ENCODE assay signal across 1 cellular context in the genomic region with DNA sequence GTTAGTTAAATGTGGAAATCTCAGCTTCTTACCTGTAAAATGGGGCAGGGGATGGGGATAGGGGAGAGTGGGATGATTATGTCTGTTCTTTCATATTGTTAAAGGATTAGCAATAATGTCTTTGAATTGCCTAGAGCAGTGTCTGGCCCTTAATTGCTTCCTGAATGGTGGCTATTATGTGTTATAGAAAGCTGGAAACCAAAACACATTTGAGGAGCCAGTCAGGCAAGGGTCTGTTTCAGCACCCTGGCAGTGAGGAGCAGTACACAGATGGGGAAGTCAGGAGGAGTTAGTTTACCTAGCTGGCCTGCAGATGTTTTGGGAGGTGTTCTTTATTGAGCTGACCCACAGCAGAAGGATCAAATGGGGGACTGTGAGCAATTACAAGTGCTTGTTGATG.
TF ChIP-seq lines count a peak whose summit lies in the region.

No MANE protein-coding gene starts in this region.

TF ChIP-seq in WTC11, 78 proteins besides CTCF, POLR2A, EP300 and RAD21 (continued from another document):
- TF ChIP-seq, protein P1, sequence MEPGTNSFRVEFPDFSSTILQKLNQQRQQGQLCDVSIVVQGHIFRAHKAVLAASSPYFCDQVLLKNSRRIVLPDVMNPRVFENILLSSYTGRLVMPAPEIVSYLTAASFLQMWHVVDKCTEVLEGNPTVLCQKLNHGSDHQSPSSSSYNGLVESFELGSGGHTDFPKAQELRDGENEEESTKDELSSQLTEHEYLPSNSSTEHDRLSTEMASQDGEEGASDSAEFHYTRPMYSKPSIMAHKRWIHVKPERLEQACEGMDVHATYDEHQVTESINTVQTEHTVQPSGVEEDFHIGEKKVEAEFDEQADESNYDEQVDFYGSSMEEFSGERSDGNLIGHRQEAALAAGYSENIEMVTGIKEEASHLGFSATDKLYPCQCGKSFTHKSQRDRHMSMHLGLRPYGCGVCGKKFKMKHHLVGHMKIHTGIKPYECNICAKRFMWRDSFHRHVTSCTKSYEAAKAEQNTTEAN (CRISPR knock-in tag; IDR thresholded peaks at IDR 0.05) = no peak
- TF ChIP-seq, protein P2, sequence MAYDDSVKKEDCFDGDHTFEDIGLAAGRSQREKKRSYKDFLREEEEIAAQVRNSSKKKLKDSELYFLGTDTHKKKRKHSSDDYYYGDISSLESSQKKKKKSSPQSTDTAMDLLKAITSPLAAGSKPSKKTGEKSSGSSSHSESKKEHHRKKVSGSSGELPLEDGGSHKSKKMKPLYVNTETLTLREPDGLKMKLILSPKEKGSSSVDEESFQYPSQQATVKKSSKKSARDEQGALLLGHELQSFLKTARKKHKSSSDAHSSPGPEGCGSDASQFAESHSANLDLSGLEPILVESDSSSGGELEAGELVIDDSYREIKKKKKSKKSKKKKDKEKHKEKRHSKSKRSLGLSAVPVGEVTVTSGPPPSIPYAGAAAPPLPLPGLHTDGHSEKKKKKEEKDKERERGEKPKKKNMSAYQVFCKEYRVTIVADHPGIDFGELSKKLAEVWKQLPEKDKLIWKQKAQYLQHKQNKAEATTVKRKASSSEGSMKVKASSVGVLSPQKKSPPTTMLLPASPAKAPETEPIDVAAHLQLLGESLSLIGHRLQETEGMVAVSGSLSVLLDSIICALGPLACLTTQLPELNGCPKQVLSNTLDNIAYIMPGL (CRISPR knock-in tag; IDR thresholded peaks at IDR 0.05) = no peak
- TF ChIP-seq TCF7 (CRISPR knock-in tag; IDR thresholded peaks at IDR 0.05; ENCODE audit: low read depth) (no peak), ZBTB21 (CRISPR knock-in tag; IDR thresholded peaks at IDR 0.05; ENCODE audit: borderline replicate concordance) (no peak), ZNF671 (CRISPR knock-in tag; IDR thresholded peaks at IDR 0.05) (no peak), NR1H2 (CRISPR knock-in tag; IDR thresholded peaks at IDR 0.05) (no peak), RELA (CRISPR knock-in tag; IDR thresholded peaks at IDR 0.05; ENCODE audit: borderline replicate concordance) (no peak), ZNF396 (CRISPR knock-in tag; IDR thresholded peaks at IDR 0.05; ENCODE audit: borderline replicate concordance) (no peak), FOXK1 (CRISPR knock-in tag; IDR thresholded peaks at IDR 0.05) (no peak)
- TF ChIP-seq, protein P3, sequence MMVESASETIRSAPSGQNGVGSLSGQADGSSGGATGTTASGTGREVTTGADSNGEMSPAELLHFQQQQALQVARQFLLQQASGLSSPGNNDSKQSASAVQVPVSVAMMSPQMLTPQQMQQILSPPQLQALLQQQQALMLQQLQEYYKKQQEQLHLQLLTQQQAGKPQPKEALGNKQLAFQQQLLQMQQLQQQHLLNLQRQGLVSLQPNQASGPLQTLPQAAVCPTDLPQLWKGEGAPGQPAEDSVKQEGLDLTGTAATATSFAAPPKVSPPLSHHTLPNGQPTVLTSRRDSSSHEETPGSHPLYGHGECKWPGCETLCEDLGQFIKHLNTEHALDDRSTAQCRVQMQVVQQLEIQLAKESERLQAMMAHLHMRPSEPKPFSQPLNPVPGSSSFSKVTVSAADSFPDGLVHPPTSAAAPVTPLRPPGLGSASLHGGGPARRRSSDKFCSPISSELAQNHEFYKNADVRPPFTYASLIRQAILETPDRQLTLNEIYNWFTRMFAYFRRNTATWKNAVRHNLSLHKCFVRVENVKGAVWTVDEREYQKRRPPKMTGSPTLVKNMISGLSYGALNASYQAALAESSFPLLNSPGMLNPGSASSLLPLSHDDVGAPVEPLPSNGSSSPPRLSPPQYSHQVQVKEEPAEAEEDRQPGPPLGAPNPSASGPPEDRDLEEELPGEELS (CRISPR knock-in tag; IDR thresholded peaks at IDR 0.05) = no peak
- TF ChIP-seq, protein P4, sequence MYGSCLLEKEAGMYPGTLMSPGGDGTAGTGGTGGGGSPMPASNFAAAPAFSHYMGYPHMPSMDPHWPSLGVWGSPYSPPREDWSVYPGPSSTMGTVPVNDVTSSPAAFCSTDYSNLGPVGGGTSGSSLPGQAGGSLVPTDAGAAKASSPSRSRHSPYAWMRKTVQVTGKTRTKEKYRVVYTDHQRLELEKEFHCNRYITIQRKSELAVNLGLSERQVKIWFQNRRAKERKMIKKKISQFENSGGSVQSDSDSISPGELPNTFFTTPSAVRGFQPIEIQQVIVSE (CRISPR knock-in tag; IDR thresholded peaks at IDR 0.05; ENCODE audit: borderline replicate concordance) = no peak
- TF ChIP-seq, protein P5, sequence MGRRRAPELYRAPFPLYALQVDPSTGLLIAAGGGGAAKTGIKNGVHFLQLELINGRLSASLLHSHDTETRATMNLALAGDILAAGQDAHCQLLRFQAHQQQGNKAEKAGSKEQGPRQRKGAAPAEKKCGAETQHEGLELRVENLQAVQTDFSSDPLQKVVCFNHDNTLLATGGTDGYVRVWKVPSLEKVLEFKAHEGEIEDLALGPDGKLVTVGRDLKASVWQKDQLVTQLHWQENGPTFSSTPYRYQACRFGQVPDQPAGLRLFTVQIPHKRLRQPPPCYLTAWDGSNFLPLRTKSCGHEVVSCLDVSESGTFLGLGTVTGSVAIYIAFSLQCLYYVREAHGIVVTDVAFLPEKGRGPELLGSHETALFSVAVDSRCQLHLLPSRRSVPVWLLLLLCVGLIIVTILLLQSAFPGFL (CRISPR knock-in tag; IDR thresholded peaks at IDR 0.05; ENCODE audit: borderline replicate concordance) = no peak
- TF ChIP-seq, protein P6, sequence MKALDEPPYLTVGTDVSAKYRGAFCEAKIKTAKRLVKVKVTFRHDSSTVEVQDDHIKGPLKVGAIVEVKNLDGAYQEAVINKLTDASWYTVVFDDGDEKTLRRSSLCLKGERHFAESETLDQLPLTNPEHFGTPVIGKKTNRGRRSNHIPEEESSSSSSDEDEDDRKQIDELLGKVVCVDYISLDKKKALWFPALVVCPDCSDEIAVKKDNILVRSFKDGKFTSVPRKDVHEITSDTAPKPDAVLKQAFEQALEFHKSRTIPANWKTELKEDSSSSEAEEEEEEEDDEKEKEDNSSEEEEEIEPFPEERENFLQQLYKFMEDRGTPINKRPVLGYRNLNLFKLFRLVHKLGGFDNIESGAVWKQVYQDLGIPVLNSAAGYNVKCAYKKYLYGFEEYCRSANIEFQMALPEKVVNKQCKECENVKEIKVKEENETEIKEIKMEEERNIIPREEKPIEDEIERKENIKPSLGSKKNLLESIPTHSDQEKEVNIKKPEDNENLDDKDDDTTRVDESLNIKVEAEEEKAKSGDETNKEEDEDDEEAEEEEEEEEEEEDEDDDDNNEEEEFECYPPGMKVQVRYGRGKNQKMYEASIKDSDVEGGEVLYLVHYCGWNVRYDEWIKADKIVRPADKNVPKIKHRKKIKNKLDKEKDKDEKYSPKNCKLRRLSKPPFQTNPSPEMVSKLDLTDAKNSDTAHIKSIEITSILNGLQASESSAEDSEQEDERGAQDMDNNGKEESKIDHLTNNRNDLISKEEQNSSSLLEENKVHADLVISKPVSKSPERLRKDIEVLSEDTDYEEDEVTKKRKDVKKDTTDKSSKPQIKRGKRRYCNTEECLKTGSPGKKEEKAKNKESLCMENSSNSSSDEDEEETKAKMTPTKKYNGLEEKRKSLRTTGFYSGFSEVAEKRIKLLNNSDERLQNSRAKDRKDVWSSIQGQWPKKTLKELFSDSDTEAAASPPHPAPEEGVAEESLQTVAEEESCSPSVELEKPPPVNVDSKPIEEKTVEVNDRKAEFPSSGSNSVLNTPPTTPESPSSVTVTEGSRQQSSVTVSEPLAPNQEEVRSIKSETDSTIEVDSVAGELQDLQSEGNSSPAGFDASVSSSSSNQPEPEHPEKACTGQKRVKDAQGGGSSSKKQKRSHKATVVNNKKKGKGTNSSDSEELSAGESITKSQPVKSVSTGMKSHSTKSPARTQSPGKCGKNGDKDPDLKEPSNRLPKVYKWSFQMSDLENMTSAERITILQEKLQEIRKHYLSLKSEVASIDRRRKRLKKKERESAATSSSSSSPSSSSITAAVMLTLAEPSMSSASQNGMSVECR (CRISPR knock-in tag; IDR thresholded peaks at IDR 0.05; ENCODE audit: borderline replicate concordance) = no peak
- TF ChIP-seq, protein P7, sequence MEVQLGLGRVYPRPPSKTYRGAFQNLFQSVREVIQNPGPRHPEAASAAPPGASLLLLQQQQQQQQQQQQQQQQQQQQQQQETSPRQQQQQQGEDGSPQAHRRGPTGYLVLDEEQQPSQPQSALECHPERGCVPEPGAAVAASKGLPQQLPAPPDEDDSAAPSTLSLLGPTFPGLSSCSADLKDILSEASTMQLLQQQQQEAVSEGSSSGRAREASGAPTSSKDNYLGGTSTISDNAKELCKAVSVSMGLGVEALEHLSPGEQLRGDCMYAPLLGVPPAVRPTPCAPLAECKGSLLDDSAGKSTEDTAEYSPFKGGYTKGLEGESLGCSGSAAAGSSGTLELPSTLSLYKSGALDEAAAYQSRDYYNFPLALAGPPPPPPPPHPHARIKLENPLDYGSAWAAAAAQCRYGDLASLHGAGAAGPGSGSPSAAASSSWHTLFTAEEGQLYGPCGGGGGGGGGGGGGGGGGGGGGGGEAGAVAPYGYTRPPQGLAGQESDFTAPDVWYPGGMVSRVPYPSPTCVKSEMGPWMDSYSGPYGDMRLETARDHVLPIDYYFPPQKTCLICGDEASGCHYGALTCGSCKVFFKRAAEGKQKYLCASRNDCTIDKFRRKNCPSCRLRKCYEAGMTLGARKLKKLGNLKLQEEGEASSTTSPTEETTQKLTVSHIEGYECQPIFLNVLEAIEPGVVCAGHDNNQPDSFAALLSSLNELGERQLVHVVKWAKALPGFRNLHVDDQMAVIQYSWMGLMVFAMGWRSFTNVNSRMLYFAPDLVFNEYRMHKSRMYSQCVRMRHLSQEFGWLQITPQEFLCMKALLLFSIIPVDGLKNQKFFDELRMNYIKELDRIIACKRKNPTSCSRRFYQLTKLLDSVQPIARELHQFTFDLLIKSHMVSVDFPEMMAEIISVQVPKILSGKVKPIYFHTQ (CRISPR knock-in tag; IDR thresholded peaks at IDR 0.05) = no peak
